1 cellular context compared by ENCODE assay signal in the genomic region with DNA sequence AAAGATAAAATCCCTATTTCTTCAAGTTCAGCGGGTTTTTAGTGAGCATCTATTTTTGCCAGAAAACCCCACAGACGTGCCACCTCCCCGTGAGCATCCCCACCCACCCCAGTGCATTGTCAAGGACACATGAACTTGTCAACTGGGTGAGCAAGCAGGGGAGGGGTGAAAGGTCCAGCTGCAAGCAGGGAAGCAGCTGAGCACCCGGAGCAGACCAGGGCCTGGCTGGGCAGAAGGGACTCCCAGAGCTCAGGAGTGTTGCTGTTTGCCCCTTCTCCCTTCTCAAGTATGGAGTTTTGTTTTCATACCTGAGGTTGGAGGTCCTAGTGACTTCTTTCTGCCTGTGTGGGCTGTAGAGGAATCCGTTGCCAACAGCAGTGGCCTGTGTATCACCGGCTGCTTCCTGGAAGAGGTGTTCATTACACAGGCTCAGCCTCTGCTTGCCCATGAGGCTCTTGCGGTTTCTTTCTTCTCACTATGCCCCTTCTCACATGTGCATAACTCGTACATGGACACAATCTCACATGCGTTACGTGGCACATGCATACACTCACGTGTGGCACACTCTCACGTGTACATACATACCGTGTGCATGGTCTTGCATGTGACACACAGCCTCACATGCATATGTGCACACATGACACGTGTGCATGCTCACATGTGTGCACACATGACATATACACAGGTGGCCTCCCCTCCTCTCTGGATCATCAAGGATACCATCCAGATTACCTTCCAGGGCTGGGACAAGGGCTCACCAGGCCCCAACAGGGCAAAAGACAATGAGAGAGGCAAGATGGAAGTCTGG.
TF ChIP-seq lines count a peak whose summit lies in the region.

No MANE protein-coding gene starts in this region.

TF ChIP-seq in WTC11, 78 proteins besides CTCF, POLR2A, EP300 and RAD21 (continued from another document):
- no peak for TF ChIP-seq AR (CRISPR knock-in tag; IDR thresholded peaks at IDR 0.05)
TF ChIP-seq in WTC11: peak in this region for 0.
